7 cellular contexts compared by ENCODE assay signal in genomic region chr11:3841426-3842304, GRCh38. TPM values are rescaled to one million over a fixed set of nuclear protein-coding genes. Genes with fewer than 3 reads are reported as not detected.
DNase-seq lines count a peak whose midpoint lies in the region; ATAC-seq and TF ChIP-seq lines count a peak whose summit lies in the region.

No MANE protein-coding gene starts in this region.

- H3K27ac Mint-ChIP-seq in activated naive CD8-positive, alpha-beta T cell treated with anti-CD3 and anti-CD28 coated beads, Interleukin-2, amount 10 ng/mL, durations not matched to agents 7 days and 5 days = peak overlapping the region; percentile 98

- H2AFZ ChIP-seq in Loucy (ENCODE audit: low read length) = peak overlapping the region; percentile 63

- peak; percentile 83 for TF ChIP-seq CTCF in GM12873 (IDR thresholded peaks at IDR 0.05; ENCODE audit: insufficient read depth, low read depth, low read length, missing control alignments)
- peak; percentile 81 for TF ChIP-seq CTCF in Loucy (conservative IDR thresholded peaks at IDR 0.05; ENCODE audit: low read length)
- TF ChIP-seq CTCF in ovary (IDR thresholded peaks at IDR 0.05) = peak; percentile 76 to 89 (median 83)

- H3K36me3 Mint-ChIP-seq in activated naive CD8-positive, alpha-beta T cell treated with anti-CD3 and anti-CD28 coated beads, Interleukin-2, amount 10 ng/mL, durations not matched to agents 7 days and 5 days = peaks cover 23% of the 10 kb centered on the region

- DNase-seq in HCEC 1CT = peak; percentile 83
- peak; percentile 90 for DNase-seq in activated naive CD8-positive, alpha-beta T cell treated with anti-CD3 and anti-CD28 coated beads, Interleukin-2, amount 10 ng/mL, durations not matched to agents 7 days and 5 days
- DNase-seq in Right ventricle myocardium superior = peak; percentile 92
- peak; percentile 77 to 93 (median 89) for DNase-seq in ovary

- H3K36me3 ChIP-seq in Loucy (ENCODE audit: insufficient read depth, low read length) (no peaks in the 10 kb centered on the region), ovary (no peaks in the 10 kb centered on the region)

- peak overlapping the region; percentile 90 for H3K4me3 Mint-ChIP-seq in activated naive CD8-positive, alpha-beta T cell treated with anti-CD3 and anti-CD28 coated beads, Interleukin-2, amount 10 ng/mL, durations not matched to agents 7 days and 5 days

- H3K4me2 ChIP-seq in Loucy (ENCODE audit: low read depth, low read length, poor library complexity, severe bottlenecking) = peak overlapping the region; percentile 90

- peaks cover 13% of the 10 kb centered on the region for H3F3A ChIP-seq in Loucy (ENCODE audit: low read depth)

- H3K4me1 ChIP-seq in Loucy (ENCODE audit: insufficient read depth, low read length, poor library complexity, severe bottlenecking) (peaks cover 39% of the 10 kb centered on the region), ovary (ENCODE audit: insufficient read depth) (peaks cover 11% of the 10 kb centered on the region)

- no peaks in the 10 kb centered on the region for H3K27me3 Mint-ChIP-seq in activated naive CD8-positive, alpha-beta T cell treated with anti-CD3 and anti-CD28 coated beads, Interleukin-2, amount 10 ng/mL, durations not matched to agents 7 days and 5 days

- peak overlapping the region; percentile 92 for H3K9ac ChIP-seq in Loucy (ENCODE audit: low read depth, low read length, poor library complexity, severe bottlenecking)

- peak; percentile 79 for ATAC-seq in activated naive CD8-positive, alpha-beta T cell treated with anti-CD3 and anti-CD28 coated beads, Interleukin-2, amount 10 ng/mL, durations not matched to agents 7 days and 5 days (ENCODE audit: low read depth)
- ATAC-seq in Right ventricle myocardium superior (ENCODE audit: poor library complexity) = peak; percentile 84

- H3K9me3 ChIP-seq in Loucy (ENCODE audit: insufficient read depth, low read depth, low read length) (no peaks in the 10 kb centered on the region), ovary (no peaks in the 10 kb centered on the region)

- H3K79me2 ChIP-seq in Loucy (ENCODE audit: insufficient read depth, low read length) = peaks cover 39% of the 10 kb centered on the region

- H3K27ac ChIP-seq in ovary = peak overlapping the region; percentile 92 to 96

- H3K4me3 ChIP-seq in Loucy (ENCODE audit: low read length, poor library complexity, severe bottlenecking) (peak overlapping the region; percentile 88), ovary (peak overlapping the region; percentile 96)

- intact Hi-C loops in Right ventricle myocardium superior (cut with DNase I) (no loop called here), ovary (cut with DNase I) (loop anchor here in 2 of 4 donors (5.0 to 10.0 kb wide), 2 partner anchors 44 to 47 kb away; partner anchors contain the start of gene NUP98 (in 2 of the 2))

- H3K9me2 ChIP-seq in Loucy (replicated peaks; ENCODE audit: low read depth, low read length) = no peaks in the 10 kb centered on the region

- POLR2A ChIA-PET in activated naive CD8-positive, alpha-beta T cell treated with anti-CD3 and anti-CD28 coated beads, Interleukin-2, amount 10 ng/mL, durations not matched to agents 7 days and 5 days (lab: Charles Lee) = interaction anchor here (0.6 to 8.1 kb wide), 26 partner anchors 10 to 254 kb away, joined by 3 to 254 read pairs (median 4); partner anchors contain the start of genes NUP98 and STIM1

- TF ChIP-seq POLR2A in Raji (IDR thresholded peaks at IDR 0.05; ENCODE audit: insufficient read depth, low read depth, low read length) = peak; percentile 47; the same call in 1 of the 2 replicates
- peak; percentile 56 for TF ChIP-seq POLR2A in ovary (IDR thresholded peaks at IDR 0.05)

- WGBS in ovary, 3 donors = 16 to 24% (median 17%) methylated on average over 31 to 41 of the region's 41 CpGs

- no peak for TF ChIP-seq EP300 in ovary (IDR thresholded peaks at IDR 0.05)

- H3K27me3 ChIP-seq in Loucy (ENCODE audit: insufficient read depth, low read length, poor library complexity, severe bottlenecking) (no peaks in the 10 kb centered on the region), ovary (no peaks in the 10 kb centered on the region)

- no peaks in the 10 kb centered on the region for H3K9me3 Mint-ChIP-seq in activated naive CD8-positive, alpha-beta T cell treated with anti-CD3 and anti-CD28 coated beads, Interleukin-2, amount 10 ng/mL, durations not matched to agents 7 days and 5 days

- H4K20me1 ChIP-seq in Loucy (ENCODE audit: insufficient read depth, low read length, poor library complexity, severe bottlenecking) = peaks cover 24% of the 10 kb centered on the region

- H3K4me1 Mint-ChIP-seq in activated naive CD8-positive, alpha-beta T cell treated with anti-CD3 and anti-CD28 coated beads, Interleukin-2, amount 10 ng/mL, durations not matched to agents 7 days and 5 days = peaks cover 40% of the 10 kb centered on the region

RNA-seq across cellular contexts. Expression of gene RHOG, which starts 0.9 kb away (rescaled TPM):
- 100 to 1,000 TPM; 154 to 159 TPM for total RNA-seq in activated naive CD8-positive, alpha-beta T cell treated with anti-CD3 and anti-CD28 coated beads, Interleukin-2, amount 10 ng/mL, durations not matched to agents 7 days and 5 days
- 22.3 TPM for total RNA-seq in Right ventricle myocardium superior
- 10 to 100 TPM; 23.6 to 49.2 (median 39.6) TPM for total RNA-seq in ovary
- polyA plus RNA-seq in ovary = 10 to 100 TPM; 23.3 to 41.0 TPM

RNA-seq across cellular contexts. Expression of gene STIM1, which starts 13.8 kb away (rescaled TPM):
- 100 to 1,000 TPM in 1 of 2 experiments, 10 to 100 TPM in 1; 98.8 to 101 TPM for total RNA-seq in activated naive CD8-positive, alpha-beta T cell treated with anti-CD3 and anti-CD28 coated beads, Interleukin-2, amount 10 ng/mL, durations not matched to agents 7 days and 5 days
- total RNA-seq in Right ventricle myocardium superior (27.5 TPM), ovary (10 to 100 TPM; 26.1 to 68.5 (median 58.7) TPM)
- 10 to 100 TPM; 54.7 to 75.2 TPM for polyA plus RNA-seq in ovary

RNA-seq across cellular contexts. Expression of gene PGAP2, which starts 33.3 kb away (rescaled TPM):
- 10 to 100 TPM; 21.8 to 22.7 TPM for total RNA-seq in activated naive CD8-positive, alpha-beta T cell treated with anti-CD3 and anti-CD28 coated beads, Interleukin-2, amount 10 ng/mL, durations not matched to agents 7 days and 5 days
- total RNA-seq in Right ventricle myocardium superior (26.8 TPM), ovary (10 to 100 TPM in 5 of 7 donors, 1 to 10 TPM in 2; 7.7 to 17.6 (median 10.9) TPM)
- 10 to 100 TPM; 13.1 to 15.3 TPM for polyA plus RNA-seq in ovary

RNA-seq across cellular contexts. Expression of gene NUP98, which starts 44.3 kb away (rescaled TPM):
- total RNA-seq in activated naive CD8-positive, alpha-beta T cell treated with anti-CD3 and anti-CD28 coated beads, Interleukin-2, amount 10 ng/mL, durations not matched to agents 7 days and 5 days = 10 to 100 TPM; 91.4 to 96.7 TPM
- 43.2 TPM for total RNA-seq in Right ventricle myocardium superior
- 100 to 1,000 TPM in 3 of 7 donors, 10 to 100 TPM in 4; 59.4 to 126 (median 94.5) TPM for total RNA-seq in ovary
- 10 to 100 TPM; 38.5 to 67.4 TPM for polyA plus RNA-seq in ovary

Comparison
In these comparisons a context has a peak if more than half of its experiments do, and no peak if none do; other contexts are left out.
1. Peak in every context shown above with its lines: DNase-seq, ATAC-seq, H3K4me3 ChIP-seq and H3K27ac ChIP-seq.